In the genomic region with DNA sequence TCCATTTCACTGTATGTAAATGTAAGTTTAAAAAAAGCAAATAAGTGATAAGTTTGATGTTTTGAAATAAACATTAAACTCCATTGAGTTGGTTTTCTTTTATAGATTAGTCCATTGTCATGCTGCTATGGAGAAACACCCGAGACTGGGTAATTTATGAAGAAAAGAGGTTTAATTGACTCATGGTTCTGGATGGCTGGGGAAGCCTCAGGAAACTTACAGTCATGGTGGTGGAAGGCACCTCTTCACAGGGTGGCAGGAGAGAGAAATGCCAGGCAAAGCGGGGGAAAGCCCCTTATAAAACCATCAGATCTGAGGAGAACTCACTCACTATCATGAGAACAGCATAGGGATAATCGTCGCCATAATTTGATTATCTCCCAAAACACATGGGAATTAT, we compare ENCODE assay signal across 16 cellular contexts. TPM values are rescaled to one million over a fixed set of nuclear protein-coding genes. Genes with fewer than 3 reads are reported as not detected.
A peak's percentile ranks its signal among the peaks of the same experiment; 100 is the strongest.
DNase-seq lines count a peak whose midpoint lies in the region; ATAC-seq and TF ChIP-seq lines count a peak whose summit lies in the region.
"Had no signal": no experiment of that assay in that cellular context is flagged by ENCODE, and none has a peak within 500 bp of the region (broad histone marks: within the 10 kb centered on the region; RNA-seq: fewer than 3 reads in every experiment).

No MANE protein-coding gene starts in this region.

- H3K27ac Mint-ChIP-seq in activated CD8-positive, alpha-beta T cell treated with anti-CD3 and anti-CD28 coated beads for 36 hours = no peak overlapping the region
- H3K27ac Mint-ChIP-seq in activated CD8-positive, alpha-beta T cell treated with anti-CD3 and anti-CD28 coated beads, Interleukin-2, amount 10 ng/mL, durations not matched to agents 7 days and 5 days = no peak overlapping the region
- H3K27ac Mint-ChIP-seq in activated naive CD8-positive, alpha-beta T cell treated with anti-CD3 and anti-CD28 coated beads, Interleukin-2, amount 50 U/mL, for 24 hours = no peak overlapping the region
- no peak overlapping the region for H3K27ac Mint-ChIP-seq in activated naive CD8-positive, alpha-beta T cell treated with anti-CD3 and anti-CD28 coated beads for 36 hours
- H3K27ac Mint-ChIP-seq: B cell; CD4-positive, alpha-beta T cell; CD8-positive, alpha-beta T cell had no signal

- no peaks in the 10 kb centered on the region for H3K9me3 Mint-ChIP-seq in activated CD8-positive, alpha-beta T cell treated with anti-CD3 and anti-CD28 coated beads for 36 hours
- H3K9me3 Mint-ChIP-seq in activated CD8-positive, alpha-beta T cell treated with anti-CD3 and anti-CD28 coated beads, Interleukin-2, amount 10 ng/mL, durations not matched to agents 7 days and 5 days (ENCODE audit: insufficient read depth) = no peaks in the 10 kb centered on the region
- H3K9me3 Mint-ChIP-seq in activated naive CD8-positive, alpha-beta T cell treated with anti-CD3 and anti-CD28 coated beads, Interleukin-2, amount 50 U/mL, for 24 hours = peaks cover 4% of the 10 kb centered on the region
- H3K9me3 Mint-ChIP-seq in activated naive CD8-positive, alpha-beta T cell treated with anti-CD3 and anti-CD28 coated beads for 36 hours = no peaks in the 10 kb centered on the region
- H3K9me3 Mint-ChIP-seq: CD4-positive, alpha-beta T cell had no signal

- ATAC-seq in activated CD8-positive, alpha-beta T cell treated with anti-CD3 and anti-CD28 coated beads for 36 hours = no peak
- no peak for ATAC-seq in activated CD8-positive, alpha-beta T cell treated with anti-CD3 and anti-CD28 coated beads, Interleukin-2, amount 10 ng/mL, durations not matched to agents 7 days and 5 days
- no peak for ATAC-seq in activated naive CD8-positive, alpha-beta T cell treated with anti-CD3 and anti-CD28 coated beads, Interleukin-2, amount 50 U/mL, for 24 hours
- ATAC-seq: A549; CD8-positive, alpha-beta T cell had no signal

- H3K4me1 Mint-ChIP-seq in activated CD8-positive, alpha-beta T cell treated with anti-CD3 and anti-CD28 coated beads for 36 hours (ENCODE audit: low read depth) = peaks cover 19% of the 10 kb centered on the region
- peaks cover 10% of the 10 kb centered on the region for H3K4me1 Mint-ChIP-seq in activated CD8-positive, alpha-beta T cell treated with anti-CD3 and anti-CD28 coated beads, Interleukin-2, amount 10 ng/mL, durations not matched to agents 7 days and 5 days (ENCODE audit: low read depth)
- peaks cover 21% of the 10 kb centered on the region for H3K4me1 Mint-ChIP-seq in activated naive CD8-positive, alpha-beta T cell treated with anti-CD3 and anti-CD28 coated beads, Interleukin-2, amount 50 U/mL, for 24 hours
- peaks cover 5% of the 10 kb centered on the region for H3K4me1 Mint-ChIP-seq in activated naive CD8-positive, alpha-beta T cell treated with anti-CD3 and anti-CD28 coated beads for 36 hours

- no peaks in the 10 kb centered on the region for H3K36me3 Mint-ChIP-seq in activated CD8-positive, alpha-beta T cell treated with anti-CD3 and anti-CD28 coated beads for 36 hours (ENCODE audit: low read depth)
- H3K36me3 Mint-ChIP-seq in activated CD8-positive, alpha-beta T cell treated with anti-CD3 and anti-CD28 coated beads, Interleukin-2, amount 10 ng/mL, durations not matched to agents 7 days and 5 days (ENCODE audit: low read depth) = no peaks in the 10 kb centered on the region
- H3K36me3 Mint-ChIP-seq in activated naive CD8-positive, alpha-beta T cell treated with anti-CD3 and anti-CD28 coated beads, Interleukin-2, amount 50 U/mL, for 24 hours (ENCODE audit: low read depth) = no peaks in the 10 kb centered on the region
- no peaks in the 10 kb centered on the region for H3K36me3 Mint-ChIP-seq in activated naive CD8-positive, alpha-beta T cell treated with anti-CD3 and anti-CD28 coated beads for 36 hours
- H3K36me3 Mint-ChIP-seq: CD8-positive, alpha-beta T cell had no signal

- intact Hi-C loops in activated CD8-positive, alpha-beta T cell treated with anti-CD3 and anti-CD28 coated beads for 36 hours (cut with micrococcal nuclease) = loop anchor here (10.0 kb wide), 1 partner anchor 133 kb away; a partner anchor contains a TSS

- in situ Hi-C loops in GM13976 (cut with MboI; ENCODE audit: low sequenced_read_pairs, unreplicated experiment) = no loop called here

- no peak for TF ChIP-seq CTCF in activated CD8-positive, alpha-beta T cell treated with anti-CD3 and anti-CD28 coated beads for 36 hours (IDR thresholded peaks at IDR 0.05)
- no peak for TF ChIP-seq CTCF in GM13976 (IDR thresholded peaks at IDR 0.05; ENCODE audit: borderline replicate concordance, control extremely low read depth, extremely low read depth, insufficient read depth, missing control alignments)

- POLR2A ChIA-PET in activated CD8-positive, alpha-beta T cell treated with anti-CD3 and anti-CD28 coated beads for 36 hours (lab: Charles Lee) = no interaction called here
- POLR2A ChIA-PET in activated CD8-positive, alpha-beta T cell treated with anti-CD3 and anti-CD28 coated beads, Interleukin-2, amount 10 ng/mL, durations not matched to agents 7 days and 5 days (lab: Charles Lee) = no interaction called here

- peaks cover 2% of the 10 kb centered on the region for H3K27me3 Mint-ChIP-seq in activated CD8-positive, alpha-beta T cell treated with anti-CD3 and anti-CD28 coated beads for 36 hours
- peaks cover 16% of the 10 kb centered on the region for H3K27me3 Mint-ChIP-seq in activated CD8-positive, alpha-beta T cell treated with anti-CD3 and anti-CD28 coated beads, Interleukin-2, amount 10 ng/mL, durations not matched to agents 7 days and 5 days (ENCODE audit: low read depth)
- H3K27me3 Mint-ChIP-seq in activated naive CD8-positive, alpha-beta T cell treated with anti-CD3 and anti-CD28 coated beads, Interleukin-2, amount 50 U/mL, for 24 hours = peaks cover 3% of the 10 kb centered on the region
- peaks cover 10% of the 10 kb centered on the region for H3K27me3 Mint-ChIP-seq in activated naive CD8-positive, alpha-beta T cell treated with anti-CD3 and anti-CD28 coated beads for 36 hours

- DNase-seq in NCI-H82 (lab: John Stamatoyannopoulos, UW) (peak; percentile 17), NCI-H82 treated with DMSO at 0.1 percent for 48 hours (lab: John Stamatoyannopoulos, UW; ENCODE audit: unreplicated experiment) (no peak), GM13976 (ENCODE audit: low spot score) (no peak)
- peak; percentile 11 for DNase-seq in activated CD8-positive, alpha-beta T cell treated with anti-CD3 and anti-CD28 coated beads for 36 hours
- DNase-seq in activated CD8-positive, alpha-beta T cell treated with anti-CD3 and anti-CD28 coated beads, Interleukin-2, amount 10 ng/mL, durations not matched to agents 7 days and 5 days = no peak
- peak; percentile 5 for DNase-seq in activated naive CD8-positive, alpha-beta T cell treated with anti-CD3 and anti-CD28 coated beads, Interleukin-2, amount 50 U/mL, for 24 hours
- no peak for DNase-seq in activated naive CD8-positive, alpha-beta T cell treated with anti-CD3 and anti-CD28 coated beads for 36 hours
- DNase-seq: AML-193; Caco-2; Calu3; CD4-positive, alpha-beta T cell; CD8-positive, alpha-beta T cell; DMS79 treated with DMSO at 0.1 percent for 48 hours; GF-D8 had no signal

- CTCF ChIA-PET in activated CD8-positive, alpha-beta T cell treated with anti-CD3 and anti-CD28 coated beads for 36 hours (lab: Charles Lee) = interaction anchor here (1.2 kb wide), 1 partner anchor 148 kb away, joined by 3 read pairs; no protein-coding TSS in a partner anchor
- CTCF ChIA-PET in activated CD8-positive, alpha-beta T cell treated with anti-CD3 and anti-CD28 coated beads, Interleukin-2, amount 10 ng/mL, durations not matched to agents 7 days and 5 days (lab: Charles Lee) = no interaction called here

- no peak overlapping the region for H3K4me3 Mint-ChIP-seq in activated CD8-positive, alpha-beta T cell treated with anti-CD3 and anti-CD28 coated beads for 36 hours
- no peak overlapping the region for H3K4me3 Mint-ChIP-seq in activated CD8-positive, alpha-beta T cell treated with anti-CD3 and anti-CD28 coated beads, Interleukin-2, amount 10 ng/mL, durations not matched to agents 7 days and 5 days
- no peak overlapping the region for H3K4me3 Mint-ChIP-seq in activated naive CD8-positive, alpha-beta T cell treated with anti-CD3 and anti-CD28 coated beads, Interleukin-2, amount 50 U/mL, for 24 hours
- H3K4me3 Mint-ChIP-seq in activated naive CD8-positive, alpha-beta T cell treated with anti-CD3 and anti-CD28 coated beads for 36 hours = no peak overlapping the region
- H3K4me3 Mint-ChIP-seq: B cell; CD4-positive, alpha-beta T cell; CD8-positive, alpha-beta T cell had no signal

RNA-seq across cellular contexts. Expression of a gene that starts 48.4 kb away (rescaled TPM):
- total RNA-seq in activated CD8-positive, alpha-beta T cell treated with anti-CD3 and anti-CD28 coated beads for 36 hours = 100 to 1,000 TPM; 134 to 140 TPM
- total RNA-seq in activated CD8-positive, alpha-beta T cell treated with anti-CD3 and anti-CD28 coated beads, Interleukin-2, amount 10 ng/mL, durations not matched to agents 7 days and 5 days = 100 to 1,000 TPM; 104 to 107 TPM
- 100 to 1,000 TPM; 133 to 140 TPM for total RNA-seq in activated naive CD8-positive, alpha-beta T cell treated with anti-CD3 and anti-CD28 coated beads for 36 hours

Comparison
In these comparisons a context has a peak if more than half of its experiments do, and no peak if none do; other contexts are left out.
1. DNase-seq: peak in NCI-H82 (single experiment), activated CD8-positive, alpha-beta T cell treated with anti-CD3 and anti-CD28 coated beads for 36 hours (single experiment) and activated naive CD8-positive, alpha-beta T cell treated with anti-CD3 and anti-CD28 coated beads, Interleukin-2, amount 50 U/mL, for 24 hours (single experiment); none in NCI-H82 treated with DMSO at 0.1 percent for 48 hours (single experiment), activated CD8-positive, alpha-beta T cell treated with anti-CD3 and anti-CD28 coated beads, Interleukin-2, amount 10 ng/mL, durations not matched to agents 7 days and 5 days (single experiment), activated naive CD8-positive, alpha-beta T cell treated with anti-CD3 and anti-CD28 coated beads for 36 hours (single experiment) and GM13976 (single experiment).